8 cellular contexts compared by ENCODE assay signal in the genomic region with DNA sequence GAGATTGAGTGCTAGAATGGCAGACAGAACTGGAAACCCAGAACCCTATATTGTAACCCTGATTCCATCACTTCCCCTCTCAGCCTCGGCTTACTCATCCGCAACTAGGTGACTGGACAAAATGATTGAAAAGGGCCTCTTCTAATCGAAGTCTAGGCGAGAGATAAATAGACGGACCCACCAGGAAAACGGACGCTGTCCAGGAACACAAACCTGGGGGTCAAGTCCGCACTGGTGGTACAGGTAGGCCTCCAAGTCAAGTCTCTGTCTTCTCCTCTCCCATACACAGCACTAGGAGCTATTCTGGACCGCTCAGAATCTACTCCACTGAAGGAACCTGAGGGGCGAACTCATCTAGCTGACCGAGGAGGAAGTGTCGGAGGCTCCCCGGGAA.
A peak's percentile ranks its signal among the peaks of the same experiment; 100 is the strongest.
DNase-seq lines count a peak whose midpoint lies in the region; ATAC-seq and TF ChIP-seq lines count a peak whose summit lies in the region.

No MANE protein-coding gene starts in this region.

- H3K27ac ChIP-seq in MM.1S (ENCODE audit: low read length): peak overlapping the region; percentile 88
- peak overlapping the region; percentile 97 for H3K27ac ChIP-seq in subcutaneous abdominal adipose tissue (ENCODE audit: low read depth, low read length)

- H3K4me2 ChIP-seq in MM.1S (ENCODE audit: low read depth, low read length): peak overlapping the region; percentile 58

- H3K4me1 ChIP-seq in MM.1S (ENCODE audit: low read length) (no peaks in the 10 kb centered on the region), subcutaneous abdominal adipose tissue (ENCODE audit: control insufficient read depth in 5 of 5, insufficient read depth in 5 of 5, low read length in 5 of 5) (peaks cover 2 to 22% (median 20%) of the 10 kb centered on the region in 5 donors)

- H3K27me3 ChIP-seq in MM.1S (replicated peaks; ENCODE audit: insufficient read depth, low read length): no peaks in the 10 kb centered on the region
- H3K27me3 ChIP-seq in subcutaneous abdominal adipose tissue (ENCODE audit: control insufficient read depth in 5 of 5, insufficient read depth in 4 of 5, low read length in 5 of 5): no peaks in the 10 kb centered on the region

- peaks cover 48% of the 10 kb centered on the region for H3K79me2 ChIP-seq in MM.1S (ENCODE audit: low read length)

- H3K9ac ChIP-seq in MM.1S (ENCODE audit: low read length): peak overlapping the region; percentile 97
- H3K9ac ChIP-seq in subcutaneous abdominal adipose tissue (ENCODE audit: low read length in 5 of 5): peak overlapping the region; percentile 96 to 100 (median 98)

- no peak for TF ChIP-seq CTCF in GM12864 (IDR thresholded peaks at IDR 0.05; ENCODE audit: low read depth, low read length, missing control alignments)
- no peak for TF ChIP-seq CTCF in MM.1S (IDR thresholded peaks at IDR 0.05; ENCODE audit: low read length)

- peak overlapping the region; percentile 97 for H3K27ac Mint-ChIP-seq in activated naive CD8-positive, alpha-beta T cell treated with anti-CD3 and anti-CD28 coated beads, Interleukin-2, amount 50 U/mL, for 24 hours

- peaks cover 34% of the 10 kb centered on the region for H3K4me1 Mint-ChIP-seq in activated naive CD8-positive, alpha-beta T cell treated with anti-CD3 and anti-CD28 coated beads, Interleukin-2, amount 50 U/mL, for 24 hours

- peaks cover 7% of the 10 kb centered on the region for H3F3A ChIP-seq in MM.1S (ENCODE audit: insufficient read depth, low read length)

- H3K9me3 Mint-ChIP-seq in activated naive CD8-positive, alpha-beta T cell treated with anti-CD3 and anti-CD28 coated beads, Interleukin-2, amount 50 U/mL, for 24 hours: no peaks in the 10 kb centered on the region

- DNase-seq in GM12864 (ENCODE audit: low read depth) (no peak), MM.1S (no peak), iris pigment epithelial cell (ENCODE audit: low read depth) (peak; percentile 43), DMS79 treated with DMSO at 0.1 percent for 48 hours (lab: John Stamatoyannopoulos, UW) (no peak), COLO668 (lab: John Stamatoyannopoulos, UW; ENCODE audit: unreplicated experiment) (no peak)
- DNase-seq in activated naive CD8-positive, alpha-beta T cell treated with anti-CD3 and anti-CD28 coated beads, Interleukin-2, amount 50 U/mL, for 24 hours: no peak

- H3K4me3 Mint-ChIP-seq in activated naive CD8-positive, alpha-beta T cell treated with anti-CD3 and anti-CD28 coated beads, Interleukin-2, amount 50 U/mL, for 24 hours: peak overlapping the region; percentile 94

- peak overlapping the region; percentile 12; the same call in 1 of the 2 replicates for H2AFZ ChIP-seq in MM.1S (ENCODE audit: low read length)

- no peaks in the 10 kb centered on the region for H4K20me1 ChIP-seq in MM.1S (ENCODE audit: insufficient read depth, low read length)

- peak; percentile 12 for ATAC-seq in GM21723 (IDR thresholded peaks at IDR 0.05; ENCODE audit: unreplicated experiment)
- ATAC-seq in activated naive CD8-positive, alpha-beta T cell treated with anti-CD3 and anti-CD28 coated beads, Interleukin-2, amount 50 U/mL, for 24 hours: peak; percentile 30

- no peaks in the 10 kb centered on the region for H3K27me3 Mint-ChIP-seq in activated naive CD8-positive, alpha-beta T cell treated with anti-CD3 and anti-CD28 coated beads, Interleukin-2, amount 50 U/mL, for 24 hours

- no peaks in the 10 kb centered on the region for H3K9me3 ChIP-seq in MM.1S (replicated peaks; ENCODE audit: insufficient read depth, low read length)
- no peaks in the 10 kb centered on the region for H3K9me3 ChIP-seq in subcutaneous abdominal adipose tissue (ENCODE audit: control insufficient read depth in 5 of 5, low read length in 5 of 5)

- peaks cover 7% of the 10 kb centered on the region for H3K36me3 ChIP-seq in MM.1S (replicated peaks; ENCODE audit: insufficient read depth, low read length)
- peaks cover 17 to 27% (median 23%) of the 10 kb centered on the region in 5 donors for H3K36me3 ChIP-seq in subcutaneous abdominal adipose tissue (ENCODE audit: control insufficient read depth in 5 of 5, insufficient read depth in 5 of 5, low read length in 5 of 5)

- H3K4me3 ChIP-seq in GM12864 (ENCODE audit: low read depth, low read length): peak overlapping the region; percentile 70
- H3K4me3 ChIP-seq in MM.1S (ENCODE audit: low read length): peak overlapping the region; percentile 85
- peak overlapping the region; percentile 78 to 98 (median 96) for H3K4me3 ChIP-seq in subcutaneous abdominal adipose tissue (ENCODE audit: low read depth in 1 of 5, low read length in 5 of 5)

- no peaks in the 10 kb centered on the region for H3K9me2 ChIP-seq in MM.1S (replicated peaks; ENCODE audit: insufficient read depth, low read length)

- peaks cover 33% of the 10 kb centered on the region for H3K36me3 Mint-ChIP-seq in activated naive CD8-positive, alpha-beta T cell treated with anti-CD3 and anti-CD28 coated beads, Interleukin-2, amount 50 U/mL, for 24 hours (ENCODE audit: low read depth)
